In genomic region chrX:76454456-76454927, GRCh38 we compare ENCODE assay signal across 8 cellular contexts. TPM values are rescaled to one million over a fixed set of nuclear protein-coding genes. Genes with fewer than 3 reads are reported as not detected.
DNase-seq lines count a peak whose midpoint lies in the region; ATAC-seq, FAIRE-seq and TF ChIP-seq lines count a peak whose summit lies in the region.

No MANE protein-coding gene starts in this region.

- H3K27me3 ChIP-seq in gastroesophageal sphincter (no peaks in the 10 kb centered on the region), smooth muscle cell (ENCODE audit: low read depth) (no peaks in the 10 kb centered on the region)

- H3K9me3 ChIP-seq in A549 (no peaks in the 10 kb centered on the region), gastroesophageal sphincter (no peaks in the 10 kb centered on the region), smooth muscle cell (replicated peaks; ENCODE audit: low read depth) (no peaks in the 10 kb centered on the region)

- TF ChIP-seq CTCF in A549 (IDR thresholded peaks at IDR 0.05): peak; percentile 31; the same call in 1 of the 3 replicates
- TF ChIP-seq CTCF in GM10266 (IDR thresholded peaks at IDR 0.05; ENCODE audit: control insufficient read depth, insufficient read depth, low read depth, missing control alignments): peak; percentile 46
- TF ChIP-seq CTCF in gastroesophageal sphincter (IDR thresholded peaks at IDR 0.05): peak; percentile 11 to 60 (median 32)
- peak; percentile 41 for TF ChIP-seq CTCF in smooth muscle cell (IDR thresholded peaks at IDR 0.05; ENCODE audit: borderline replicate concordance, insufficient read depth, poor library complexity, severe bottlenecking)

- peak; percentile 28 to 48; a peak in 3 of 5 replicates for TF ChIP-seq RAD21 in A549 (conservative IDR thresholded peaks at IDR 0.05 in 1 of 2, IDR thresholded peaks at IDR 0.05 in 1 of 2)

- CTCF ChIA-PET in A549 (lab: Yijun Ruan, JAX): interaction anchor here (0.6 to 2.7 kb wide), 8 partner anchors 8 to 1358 kb away, joined by 3 to 18 read pairs (median 3); partner anchors contain the start of gene MAGEE1

- no peaks in the 10 kb centered on the region for H3F3A ChIP-seq in smooth muscle cell (ENCODE audit: low read depth)

- no peak overlapping the region for H3K4me3 ChIP-seq in A549
- H3K4me3 ChIP-seq in gastroesophageal sphincter: no peak overlapping the region
- no peak overlapping the region for H3K4me3 ChIP-seq in smooth muscle cell

- no peak for TF ChIP-seq POLR2A in A549 (IDR thresholded peaks at IDR 0.05; ENCODE audit: low read length)
- no peak for TF ChIP-seq POLR2A in gastroesophageal sphincter (IDR thresholded peaks at IDR 0.05)

- no peaks in the 10 kb centered on the region for H3K36me3 ChIP-seq in gastroesophageal sphincter
- no peaks in the 10 kb centered on the region for H3K36me3 ChIP-seq in smooth muscle cell (ENCODE audit: low read depth)

- H3K27ac ChIP-seq in A549: no peak overlapping the region
- no peak overlapping the region for H3K27ac ChIP-seq in gastroesophageal sphincter
- H3K27ac ChIP-seq in smooth muscle cell (ENCODE audit: low read depth): no peak overlapping the region

- ATAC-seq in A549 (peak in 1 of 2 experiments; percentile 73; a peak in 3 of 6 replicates), HG03280 (IDR thresholded peaks at IDR 0.05; ENCODE audit: unreplicated experiment) (peak; percentile 58), gastroesophageal sphincter (no peak), GM21447 (IDR thresholded peaks at IDR 0.05; ENCODE audit: unreplicated experiment) (no peak)

- WGBS in A549 (ENCODE audit: missing lambda C conversion rate): 0% methylated on average over 3 of the region's 3 CpGs
- 30 to 50% methylated on average over 1 to 2 of the region's 3 CpGs for WGBS in gastroesophageal sphincter (ENCODE audit: low coverage in 1 of 2), 2 donors
- WGBS in smooth muscle cell (ENCODE audit: low lambda C conversion rate): 36% methylated on average over 3 of the region's 3 CpGs

- H3K9ac ChIP-seq in smooth muscle cell (ENCODE audit: low read depth): no peak overlapping the region

- TF ChIP-seq EP300 in A549 (IDR thresholded peaks at IDR 0.05) (no peak), gastroesophageal sphincter (IDR thresholded peaks at IDR 0.05) (no peak)

- no peak overlapping the region for H2AFZ ChIP-seq in smooth muscle cell (ENCODE audit: low read depth)

- H3K4me2 ChIP-seq in A549: no peak overlapping the region
- no peak overlapping the region for H3K4me2 ChIP-seq in smooth muscle cell

- no peaks in the 10 kb centered on the region for H4K20me1 ChIP-seq in smooth muscle cell (ENCODE audit: low read depth)

- H3K79me2 ChIP-seq in smooth muscle cell (ENCODE audit: low read depth): no peaks in the 10 kb centered on the region

- H3K4me1 ChIP-seq in A549: no peaks in the 10 kb centered on the region
- no peaks in the 10 kb centered on the region for H3K4me1 ChIP-seq in gastroesophageal sphincter
- H3K4me1 ChIP-seq in smooth muscle cell (ENCODE audit: low read depth): no peaks in the 10 kb centered on the region

- POLR2A ChIA-PET in A549 (lab: Yijun Ruan, JAX): no interaction called here

- DNase-seq in A549 (ENCODE audit: low read depth in 1 of 2, low spot score in 1 of 2): peak in 1 of 2 experiments; percentile 23
- DNase-seq in GM10266 (ENCODE audit: extremely low spot score): no peak
- peak; percentile 43 for DNase-seq in SK-MEL-5 (ENCODE audit: low read depth, low spot score)
- DNase-seq in smooth muscle cell (lab: John Stamatoyannopoulos, UW; ENCODE audit: unreplicated experiment): no peak
- DNase-seq in activated gamma-delta T cell (lab: John Stamatoyannopoulos, UW): no peak

- in situ Hi-C loops in SK-MEL-5 (cut with HindIII; ENCODE audit: low pct_unique_long_range_greater_than_20kb, low sequenced_read_pairs): no loop called here

- peak; percentile 61 for FAIRE-seq in A549 (lab: Jason Lieb, UNC)

TF ChIP-seq in A549, 52 proteins besides CTCF, POLR2A, EP300 and RAD21:
- TF ChIP-seq SMC3 (IDR thresholded peaks at IDR 0.05): peak; percentile 15; the same call in 1 of the 3 replicates
- TF ChIP-seq RARB (CRISPR knock-in tag; IDR thresholded peaks at IDR 0.05): no peak
TF ChIP-seq in A549: peak in this region for 1.

RNA-seq across cellular contexts. Expression of gene MAGEE1, which starts 27.0 kb away (rescaled TPM):
- polyA plus RNA-seq in A549 (2011; rRNA removed): 0.87 and 1.8 TPM in 2 replicates
- 1.3 and 2.0 TPM in 2 replicates for polyA plus RNA-seq in A549 (2012; cell fraction: cytosol; rRNA removed)
- 5.5 and 8.4 TPM in 2 replicates for polyA plus RNA-seq in A549 (2012; cell fraction: nucleus; rRNA removed)
- polyA plus RNA-seq in A549 (2017; fragmentation: RNase III; extraction: RNeasy Plus Mini Kit Qiagen cat#74134 plus additional on column Dnase treatment): 4.7 to 5.7 TPM (median 5.4 TPM) in 3 replicates
- 0.66 and 0.83 TPM in 2 replicates for polyA minus RNA-seq in A549 (2011; rRNA and poly(A)+ RNA removed)
- total RNA-seq in SK-MEL-5 (2014; rRNA removed; shearing (Covaris generic)): 0.53 and 0.56 TPM in 2 replicates
- polyA plus RNA-seq in SK-MEL-5 (2015; cell fraction: cytosol; rRNA removed): 2.7 and 2.8 TPM in 2 replicates
- polyA plus RNA-seq in SK-MEL-5 (2015; cell fraction: nucleus; rRNA removed): 2.0 and 2.1 TPM in 2 replicates
- 1 to 10 TPM; 1.6 to 5.3 (median 2.8) TPM for total RNA-seq in gastroesophageal sphincter
- total RNA-seq in smooth muscle cell: 0.81 and 1.1 TPM in 2 replicates
- polyA plus RNA-seq in smooth muscle cell: 0.15 TPM in 1 of 2 replicates, not detected in the other
